ENCODE assay signal across 8 cellular contexts in genomic region chrX:44096666-44097065, GRCh38.
"Had no signal": no experiment of that assay in that cellular context is flagged by ENCODE, and none has a peak within 500 bp of the region (broad histone marks: within the 10 kb centered on the region; RNA-seq: fewer than 3 reads in every experiment).

No MANE protein-coding gene starts in this region.

- H3K36me3 ChIP-seq: HAP-1 had no signal

- H3K9me3 ChIP-seq: HAP-1 had no signal

- H3K4me1 ChIP-seq: HAP-1 had no signal

- H3K27ac ChIP-seq: GM23248 had no signal

- DNase-seq: GM23248, GOT3, H7, H9, HCEC 1CT, HFFc6 had no signal

- H3K4me3 ChIP-seq: GM23248, GM23338, HAP-1 had no signal
